18 cellular contexts compared by ENCODE assay signal in genomic region chr16:24826096-24826690, GRCh38. TPM values are rescaled to one million over a fixed set of nuclear protein-coding genes. Genes with fewer than 3 reads are reported as not detected.
DNase-seq lines count a peak whose midpoint lies in the region; ATAC-seq and TF ChIP-seq lines count a peak whose summit lies in the region.
"Had no signal": no experiment of that assay in that cellular context is flagged by ENCODE, and none has a peak within 500 bp of the region (broad histone marks: within the 10 kb centered on the region; RNA-seq: fewer than 3 reads in every experiment).

No MANE protein-coding gene starts in this region.

- 100% methylated on average over 1 of the region's 12 CpGs for WGBS in H9 (ENCODE audit: extremely low coverage, insufficient read length, low lambda C conversion rate)
- WGBS in esophagus, 2 donors, result 51 to 66% methylated on average over 12 of the region's 12 CpGs

- H4K91ac ChIP-seq in H9 (ENCODE audit: insufficient read length, low read depth, low read length), result no peak overlapping the region

- no peak overlapping the region for H3K9ac ChIP-seq in H9 (ENCODE audit: extremely low read depth, insufficient read length, low read length)
- H3K9ac ChIP-seq: GM23248 had no signal

- H2BK12ac ChIP-seq in H9 (ENCODE audit: insufficient read length, low read depth, low read length), result no peak overlapping the region

- H3K4me3 Mint-ChIP-seq in GM23338, result no peak overlapping the region
- peak overlapping the region in 1 of 2 experiments; percentile 28; a peak in 1 of 5 replicates for H3K4me3 Mint-ChIP-seq in H9
- no peak overlapping the region for H3K4me3 Mint-ChIP-seq in memory B cell
- H3K4me3 Mint-ChIP-seq: CD8-positive, alpha-beta memory T cell; HFFc6 had no signal

- H2AK5ac ChIP-seq in H9 (ENCODE audit: insufficient read length, low read length), result no peak overlapping the region

- no peak overlapping the region for H3K14ac ChIP-seq in H9 (ENCODE audit: insufficient read depth, low read length)

- peaks cover 10% of the 10 kb centered on the region; the same call in 1 of the 2 replicates for H4K20me1 ChIP-seq in GM23338 (replicated peaks; ENCODE audit: insufficient read depth)
- peaks cover 2% of the 10 kb centered on the region for H4K20me1 ChIP-seq in H9 (ENCODE audit: control insufficient read depth, insufficient read depth, insufficient read length)

- H3K27me3 ChIP-seq in GM23338 (ENCODE audit: insufficient read depth), result no peaks in the 10 kb centered on the region
- H3K27me3 ChIP-seq in H9 (ENCODE audit: insufficient read depth, low read length), result no peaks in the 10 kb centered on the region
- H3K27me3 ChIP-seq in esophagus (ENCODE audit: control insufficient read depth in 1 of 2, insufficient read depth in 2 of 2, low read length in 2 of 2), result no peaks in the 10 kb centered on the region
- H3K27me3 ChIP-seq: Peyer's patch had no signal

- H3K23ac ChIP-seq in H9 (ENCODE audit: insufficient read length, low read depth, low read length), result no peak overlapping the region

- no peak overlapping the region for H4K5ac ChIP-seq in H9 (ENCODE audit: insufficient read length, low read depth, low read length)

- H3K79me1 ChIP-seq in H9 (ENCODE audit: insufficient read depth, low read depth, low read length, poor library complexity, severe bottlenecking), result no peaks in the 10 kb centered on the region

- H3T11ph ChIP-seq in H9 (ENCODE audit: low read length), result no peak overlapping the region

- H2BK20ac ChIP-seq in H9 (ENCODE audit: low read depth, low read length, poor library complexity, severe bottlenecking), result no peak overlapping the region

- no peak overlapping the region for H2BK5ac ChIP-seq in H9 (ENCODE audit: insufficient read length, low read length)

- H3F3A ChIP-seq in GM23338 (replicated peaks; ENCODE audit: low read depth), result peaks cover 19% of the 10 kb centered on the region; the same call in 1 of the 2 replicates

- no peak overlapping the region for H2BK120ac ChIP-seq in H9 (ENCODE audit: low read depth, low read length, poor library complexity, severe bottlenecking)

- H3K9me3 ChIP-seq in H9 (ENCODE audit: control insufficient read depth, low read depth, low read length), result no peaks in the 10 kb centered on the region
- H3K9me3 ChIP-seq in esophagus (ENCODE audit: control insufficient read depth in 2 of 2, insufficient read depth in 1 of 2, low read depth in 1 of 2, low read length in 1 of 2), result no peaks in the 10 kb centered on the region
- H3K9me3 ChIP-seq: Peyer's patch had no signal

- ATAC-seq in GM23338, result no peak
- no peak for ATAC-seq in memory B cell (ENCODE audit: low read depth)
- no peak for ATAC-seq in GM18868 (IDR thresholded peaks at IDR 0.05; ENCODE audit: unreplicated experiment)

- no peaks in the 10 kb centered on the region for H3K23me2 ChIP-seq in H9 (ENCODE audit: insufficient read length, low read depth, low read length, poor library complexity, severe bottlenecking)

- H3K4me3 ChIP-seq in GM23338 (no peak overlapping the region), esophagus (ENCODE audit: low read depth in 1 of 2, low read length in 2 of 2) (no peak overlapping the region)
- H3K4me3 ChIP-seq: GM23248, Peyer's patch had no signal

- H3K27ac Mint-ChIP-seq in GM23338 (no peak overlapping the region), H9 (peak overlapping the region in 2 of 3 experiments; percentile 62 to 75; a peak in 3 of 7 replicates), memory B cell (peak overlapping the region; percentile 12)
- H3K27ac Mint-ChIP-seq: HFFc6 had no signal

- no peak overlapping the region for H3K4me2 ChIP-seq in GM23338
- no peak overlapping the region for H3K4me2 ChIP-seq in H9 (ENCODE audit: insufficient read depth, insufficient read length, low read length)

- peak overlapping the region; percentile 39; the same call in 1 of the 2 replicates for H3K27ac ChIP-seq in GM23338 (ENCODE audit: low read depth)
- H3K27ac ChIP-seq in H9 (ENCODE audit: insufficient read length, low read depth, low read length), result no peak overlapping the region
- peak overlapping the region; percentile 40 to 75 for H3K27ac ChIP-seq in esophagus (ENCODE audit: low read depth in 2 of 2, low read length in 1 of 2)
- H3K27ac ChIP-seq: GM23248, HL-60, Peyer's patch had no signal

- no peak overlapping the region for H2BK15ac ChIP-seq in H9 (ENCODE audit: low read depth, low read length)

- peaks cover 12% of the 10 kb centered on the region for H3K27me3 Mint-ChIP-seq in GM23338 (ENCODE audit: insufficient read depth, low read depth, poor library complexity)
- H3K27me3 Mint-ChIP-seq in H9 (ENCODE audit: low read depth), result no peaks in the 10 kb centered on the region
- no peaks in the 10 kb centered on the region for H3K27me3 Mint-ChIP-seq in memory B cell

- DNase-seq in GM23338 (ENCODE audit: low spot score), result no peak
- no peak for DNase-seq in H9
- no peak for DNase-seq in memory B cell (ENCODE audit: low spot score in 2 of 2)
- DNase-seq in stimulated activated CD4-positive, alpha-beta T cell treated with anti-CD3 and anti-CD28 coated beads, Interleukin-2, amount 100 ng/mL, for 24 hours, result no peak
- DNase-seq in NCI-H2171 treated with DMSO at 0.1 percent for 48 hours (lab: John Stamatoyannopoulos, UW), result no peak
- DNase-seq: CD8-positive, alpha-beta memory T cell; GF-D8; GM23248; HFFc6; NCI-H146; NCI-H774; Peyer's patch; Right ventricle myocardium superior had no signal

- H2AFZ ChIP-seq in GM23338 (no peak overlapping the region), H9 (ENCODE audit: low read length) (no peak overlapping the region)
- H2AFZ ChIP-seq: GM23248 had no signal

- H3K18ac ChIP-seq in H9 (ENCODE audit: insufficient read length, low read depth, low read length), result no peak overlapping the region

- H3K4me1 ChIP-seq in GM23338 (ENCODE audit: insufficient read depth), result no peaks in the 10 kb centered on the region
- H3K4me1 ChIP-seq in H9 (ENCODE audit: insufficient read depth, low read length), result no peaks in the 10 kb centered on the region
- H3K4me1 ChIP-seq in esophagus (ENCODE audit: control insufficient read depth in 2 of 2, insufficient read depth in 2 of 2, low read length in 1 of 2), result no peaks in the 10 kb centered on the region
- H3K4me1 ChIP-seq: Peyer's patch had no signal

- H3K36me3 Mint-ChIP-seq in GM23338 (ENCODE audit: low read depth) (peaks cover 59% of the 10 kb centered on the region), H9 (ENCODE audit: insufficient read depth in 1 of 3, low read depth in 3 of 3) (peaks cover 25 to 62% (median 62%) of the 10 kb centered on the region in 3 experiments; a peak in 6 of 7 replicates), memory B cell (peaks cover 37% of the 10 kb centered on the region)

- H3K9me3 Mint-ChIP-seq in GM23338, result no peaks in the 10 kb centered on the region
- H3K9me3 Mint-ChIP-seq in H9, result no peaks in the 10 kb centered on the region
- H3K9me3 Mint-ChIP-seq in memory B cell, result no peaks in the 10 kb centered on the region
- H3K9me3 Mint-ChIP-seq: HFFc6 had no signal

- TF ChIP-seq CTCF in GM23338 (conservative IDR thresholded peaks at IDR 0.05; ENCODE audit: low read depth in 2 of 2), result no peak
- TF ChIP-seq CTCF in H9 (conservative IDR thresholded peaks at IDR 0.05), result no peak

- no peak overlapping the region for H4K8ac ChIP-seq in H9 (replicated peaks; ENCODE audit: insufficient read length, low read depth, low read length)

- H3K4me1 Mint-ChIP-seq in GM23338, result no peaks in the 10 kb centered on the region
- H3K4me1 Mint-ChIP-seq in H9, result no peaks in the 10 kb centered on the region
- H3K4me1 Mint-ChIP-seq in memory B cell, result no peaks in the 10 kb centered on the region

- H3K79me2 ChIP-seq in GM23338 (replicated peaks; ENCODE audit: insufficient read depth), result peaks cover 2% of the 10 kb centered on the region; the same call in 1 of the 2 replicates
- no peaks in the 10 kb centered on the region for H3K79me2 ChIP-seq in H9 (ENCODE audit: insufficient read depth, low read length)

- no peak overlapping the region for H3K4ac ChIP-seq in H9 (ENCODE audit: low read depth, low read length)

- H3K9me2 ChIP-seq in GM23338 (ENCODE audit: insufficient read depth), result no peaks in the 10 kb centered on the region

- H3K56ac ChIP-seq in H9 (ENCODE audit: insufficient read length, low read depth, low read length), result no peak overlapping the region

- H3K36me3 ChIP-seq in GM23338 (ENCODE audit: insufficient read depth) (peaks cover 38% of the 10 kb centered on the region), esophagus (ENCODE audit: control insufficient read depth in 2 of 2, insufficient read depth in 2 of 2, low read length in 1 of 2) (peaks cover 16 to 29% of the 10 kb centered on the region in 2 donors)

TF ChIP-seq in GM23338, 12 proteins besides CTCF, POLR2A, EP300 and RAD21 (continues in another document):
- TF ChIP-seq POLR2AphosphoS5 (IDR thresholded peaks at IDR 0.05; ENCODE audit: low read depth), result no peak
- TF ChIP-seq STAT1 (IDR thresholded peaks at IDR 0.05; ENCODE audit: unreplicated experiment), result no peak
- TF ChIP-seq EZH2phosphoT487 (IDR thresholded peaks at IDR 0.05; ENCODE audit: unreplicated experiment), result no peak
- TF ChIP-seq, protein P1, sequence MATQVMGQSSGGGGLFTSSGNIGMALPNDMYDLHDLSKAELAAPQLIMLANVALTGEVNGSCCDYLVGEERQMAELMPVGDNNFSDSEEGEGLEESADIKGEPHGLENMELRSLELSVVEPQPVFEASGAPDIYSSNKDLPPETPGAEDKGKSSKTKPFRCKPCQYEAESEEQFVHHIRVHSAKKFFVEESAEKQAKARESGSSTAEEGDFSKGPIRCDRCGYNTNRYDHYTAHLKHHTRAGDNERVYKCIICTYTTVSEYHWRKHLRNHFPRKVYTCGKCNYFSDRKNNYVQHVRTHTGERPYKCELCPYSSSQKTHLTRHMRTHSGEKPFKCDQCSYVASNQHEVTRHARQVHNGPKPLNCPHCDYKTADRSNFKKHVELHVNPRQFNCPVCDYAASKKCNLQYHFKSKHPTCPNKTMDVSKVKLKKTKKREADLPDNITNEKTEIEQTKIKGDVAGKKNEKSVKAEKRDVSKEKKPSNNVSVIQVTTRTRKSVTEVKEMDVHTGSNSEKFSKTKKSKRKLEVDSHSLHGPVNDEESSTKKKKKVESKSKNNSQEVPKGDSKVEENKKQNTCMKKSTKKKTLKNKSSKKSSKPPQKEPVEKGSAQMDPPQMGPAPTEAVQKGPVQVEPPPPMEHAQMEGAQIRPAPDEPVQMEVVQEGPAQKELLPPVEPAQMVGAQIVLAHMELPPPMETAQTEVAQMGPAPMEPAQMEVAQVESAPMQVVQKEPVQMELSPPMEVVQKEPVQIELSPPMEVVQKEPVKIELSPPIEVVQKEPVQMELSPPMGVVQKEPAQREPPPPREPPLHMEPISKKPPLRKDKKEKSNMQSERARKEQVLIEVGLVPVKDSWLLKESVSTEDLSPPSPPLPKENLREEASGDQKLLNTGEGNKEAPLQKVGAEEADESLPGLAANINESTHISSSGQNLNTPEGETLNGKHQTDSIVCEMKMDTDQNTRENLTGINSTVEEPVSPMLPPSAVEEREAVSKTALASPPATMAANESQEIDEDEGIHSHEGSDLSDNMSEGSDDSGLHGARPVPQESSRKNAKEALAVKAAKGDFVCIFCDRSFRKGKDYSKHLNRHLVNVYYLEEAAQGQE (IDR thresholded peaks at IDR 0.05; ENCODE audit: unreplicated experiment), result no peak
- no peak for TF ChIP-seq JUNB (IDR thresholded peaks at IDR 0.05; ENCODE audit: unreplicated experiment)

RNA-seq across cellular contexts. Expression of gene SLC5A11, which starts 19.6 kb away (rescaled TPM):
- 0.07 TPM in 1 of 2 replicates, not detected in the other for total RNA-seq in GM23338 (2014; rRNA removed; shearing (Covaris generic))
- polyA plus RNA-seq in GM23338 (2016; fragmentation: Nextera tagmentation; extraction: Ambion mirVana) (0.10 TPM in 1 of 2 replicates, not detected in the other), esophagus (under 1 TPM in 1 of 2 donors, not detected in 1; 0.01 TPM)
- 0.15 and 0.22 TPM in 2 replicates for total RNA-seq in H9 (2021)
- total RNA-seq: GM23248, NCI-H460, Right ventricle myocardium superior had no signal
- polyA plus RNA-seq: BJ; CD8-positive, alpha-beta memory T cell; GM23248 had no signal
